ENCODE assay signal across 12 cellular contexts in genomic region chr1:152026895-152027294, GRCh38. TPM values are rescaled to one million over a fixed set of nuclear protein-coding genes. Genes with fewer than 3 reads are reported as not detected.
DNase-seq lines count a peak whose midpoint lies in the region; ATAC-seq and TF ChIP-seq lines count a peak whose summit lies in the region.
"Had no signal": no experiment of that assay in that cellular context is flagged by ENCODE, and none has a peak within 500 bp of the region (broad histone marks: within the 10 kb centered on the region; RNA-seq: fewer than 3 reads in every experiment).

No MANE protein-coding gene starts in this region.

- H3K9me2 ChIP-seq in Karpas-422 (replicated peaks; ENCODE audit: insufficient read depth, low read length) = no peaks in the 10 kb centered on the region

- peaks cover 3% of the 10 kb centered on the region; the same call in 1 of the 2 replicates for H3K36me3 ChIP-seq in BLaER1
- H3K36me3 ChIP-seq in Karpas-422 (ENCODE audit: insufficient read depth, low read length) = no peaks in the 10 kb centered on the region

- H3K27me3 ChIP-seq in BLaER1 = no peaks in the 10 kb centered on the region
- no peaks in the 10 kb centered on the region for H3K27me3 ChIP-seq in Karpas-422 (ENCODE audit: low read length)

- peaks cover 22% of the 10 kb centered on the region for H3K36me3 Mint-ChIP-seq in T-cell
- H3K36me3 Mint-ChIP-seq in glutamatergic neuron (ENCODE audit: unreplicated experiment) = no peaks in the 10 kb centered on the region

- POLR2A ChIA-PET in T-cell (lab: Charles Lee) = no interaction called here

- H3K79me2 ChIP-seq in Karpas-422 (ENCODE audit: low read length) = no peaks in the 10 kb centered on the region

- no peak overlapping the region for H2AFZ ChIP-seq in Karpas-422 (ENCODE audit: low read length)

- no peak overlapping the region for H3K4me3 ChIP-seq in BLaER1
- H3K4me3 ChIP-seq in fibroblast of villous mesenchyme (ENCODE audit: low read depth, low read length) = no peak overlapping the region
- no peak overlapping the region for H3K4me3 ChIP-seq in Karpas-422 (ENCODE audit: low read length)

- peaks cover 0 to 1% of the 10 kb centered on the region in 2 donors for H3K27me3 Mint-ChIP-seq in T-cell
- H3K27me3 Mint-ChIP-seq in glutamatergic neuron (ENCODE audit: unreplicated experiment) = peaks cover 4% of the 10 kb centered on the region

- ATAC-seq in T-cell (replicated peaks in 1 of 4) = no peak
- no peak for ATAC-seq in HG03045 (IDR thresholded peaks at IDR 0.05; ENCODE audit: unreplicated experiment)
- ATAC-seq in HG03108 (IDR thresholded peaks at IDR 0.05; ENCODE audit: unreplicated experiment) = no peak

- H4K20me1 ChIP-seq in BLaER1 = no peaks in the 10 kb centered on the region
- no peaks in the 10 kb centered on the region for H4K20me1 ChIP-seq in Karpas-422 (ENCODE audit: insufficient read depth, low read depth, low read length)

- H3K9ac ChIP-seq in BLaER1 = no peak overlapping the region
- no peak overlapping the region for H3K9ac ChIP-seq in Karpas-422 (ENCODE audit: low read length)

- no peak overlapping the region for H3K4me3 Mint-ChIP-seq in T-cell
- no peak overlapping the region for H3K4me3 Mint-ChIP-seq in glutamatergic neuron (ENCODE audit: unreplicated experiment)

- H3K4me1 ChIP-seq in BLaER1 = 0 out of 2 replicates have a peak, but pooled peaks cover 3% of the 10 kb centered on the region
- no peaks in the 10 kb centered on the region for H3K4me1 ChIP-seq in Karpas-422 (ENCODE audit: low read length)

- peaks cover 19 to 22% (median 21%) of the 10 kb centered on the region in 3 donors for H3K4me1 Mint-ChIP-seq in T-cell
- H3K4me1 Mint-ChIP-seq in glutamatergic neuron (ENCODE audit: low read depth, unreplicated experiment) = peaks cover 6% of the 10 kb centered on the region

- H3K9me3 ChIP-seq in BLaER1 (no peaks in the 10 kb centered on the region), Karpas-422 (ENCODE audit: low read length) (no peaks in the 10 kb centered on the region)

- peak overlapping the region; percentile 62 to 73 for H3K27ac Mint-ChIP-seq in T-cell
- H3K27ac Mint-ChIP-seq in glutamatergic neuron (ENCODE audit: unreplicated experiment) = no peak overlapping the region

- TF ChIP-seq CTCF in fibroblast of villous mesenchyme (IDR thresholded peaks at IDR 0.05; ENCODE audit: insufficient read depth, low read depth, low read length) = no peak
- TF ChIP-seq CTCF in glutamatergic neuron (IDR thresholded peaks at IDR 0.05; ENCODE audit: partially characterized antibody, unreplicated experiment) = no peak

- CTCF ChIA-PET in T-cell (lab: Charles Lee) = no interaction called here

- no peaks in the 10 kb centered on the region for H3K9me3 Mint-ChIP-seq in T-cell
- peaks cover 1% of the 10 kb centered on the region for H3K9me3 Mint-ChIP-seq in glutamatergic neuron (ENCODE audit: unreplicated experiment)

- peak overlapping the region; percentile 14; the same call in 1 of the 2 replicates for H3K4me2 ChIP-seq in BLaER1
- no peak overlapping the region for H3K4me2 ChIP-seq in Karpas-422 (ENCODE audit: low read depth, low read length, poor library complexity, severe bottlenecking)

- H3K27ac ChIP-seq in BLaER1 (no peak overlapping the region), Karpas-422 (ENCODE audit: low read length) (no peak overlapping the region)

- DNase-seq in HCEC 1CT (peak; percentile 70), T-cell (no peak), fibroblast of villous mesenchyme (ENCODE audit: low read depth) (peak; percentile 38), Karpas-422 (no peak), glutamatergic neuron (no peak)
- DNase-seq: MV-4-11, NCI-H1417 treated with DMSO at 0.1 percent for 48 hours, NCI-H2081, NCI-H524 had no signal

RNA-seq across cellular contexts. Expression of gene S100A11, which starts 9.9 kb away (rescaled TPM):
- total RNA-seq in T-cell = 100 to 1,000 TPM in 3 of 5 donors, 10 to 100 TPM in 2; 37.3 to 254 (median 195) TPM
- 126 and 197 TPM in 2 replicates for total RNA-seq in fibroblast of villous mesenchyme
- 68.5 and 155 TPM in 2 replicates for total RNA-seq in Karpas-422 (2014; rRNA removed; shearing (Covaris generic); ENCODE audit: low replicate concordance)
- total RNA-seq in glutamatergic neuron (ENCODE audit: unreplicated experiment) = 45.1 TPM

RNA-seq across cellular contexts. Expression of gene S100A10, which starts 33.2 kb away (rescaled TPM):
- total RNA-seq in T-cell = 100 to 1,000 TPM; 157 to 277 (median 264) TPM
- 70.0 and 70.2 TPM in 2 replicates for total RNA-seq in fibroblast of villous mesenchyme
- total RNA-seq in Karpas-422 (2014; rRNA removed; shearing (Covaris generic); ENCODE audit: low replicate concordance) = 0.56 and 4.2 TPM in 2 replicates
- total RNA-seq in glutamatergic neuron (ENCODE audit: unreplicated experiment) = 245 TPM

Comparison
In these comparisons a context has a peak if more than half of its experiments do, and no peak if none do; other contexts are left out.
1. DNase-seq: peak in HCEC 1CT (single experiment) and fibroblast of villous mesenchyme (single experiment); none in T-cell (0 of 34), Karpas-422 (single experiment) and glutamatergic neuron (single experiment).
2. RNA of gene S100A10, which starts 33.2 kb away (total RNA-seq): 157 to 277 TPM in T-cell, 245 TPM in glutamatergic neuron (single experiment) and 70.0 to 70.2 TPM in fibroblast of villous mesenchyme; 0.56 to 4.2 TPM in Karpas-422; every median in the first group is over 10 times any median in the second.